ENCODE assay signal across 33 cellular contexts in the genomic region with DNA sequence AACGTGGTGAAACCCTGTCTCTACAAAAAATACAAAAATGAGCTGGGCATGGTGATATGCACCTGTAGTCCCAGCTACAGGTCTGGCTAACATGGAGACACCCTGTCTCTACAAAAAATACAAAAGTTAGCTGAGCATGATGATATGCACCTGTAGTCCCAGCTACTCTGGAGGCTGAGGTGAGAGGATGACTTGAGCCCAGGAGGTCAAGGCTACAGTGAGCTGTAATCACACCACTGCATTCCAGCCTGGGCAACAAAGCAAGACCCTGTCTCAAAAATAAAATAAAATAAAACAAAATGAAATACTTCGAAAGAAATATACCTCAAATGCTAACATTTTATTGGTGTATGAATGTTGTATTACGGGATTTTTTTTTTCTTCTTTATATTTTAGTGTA.
"Had no signal": no experiment of that assay in that cellular context is flagged by ENCODE, and none has a peak within 500 bp of the region (broad histone marks: within the 10 kb centered on the region; RNA-seq: fewer than 3 reads in every experiment).

No MANE protein-coding gene starts in this region.

- H3K9me3 ChIP-seq: ascending aorta had no signal

- H3K36me3 Mint-ChIP-seq: activated CD8-positive, alpha-beta memory T cell treated with anti-CD3 and anti-CD28 coated beads, Interleukin-2, amount 10 ng/mL, durations not matched to agents 7 days and 5 days; activated naive CD4-positive, alpha-beta T cell treated with anti-CD3 and anti-CD28 coated beads, Interleukin-2, amount 50 U/mL, for 24 hours; brain had no signal

- ATAC-seq: activated CD8-positive, alpha-beta memory T cell treated with anti-CD3 and anti-CD28 coated beads, Interleukin-2, amount 10 ng/mL, durations not matched to agents 7 days and 5 days; activated CD8-positive, alpha-beta T cell treated with anti-CD3 and anti-CD28 coated beads, Interleukin-2, amount 10 ng/mL, durations not matched to agents 7 days and 5 days; activated naive CD8-positive, alpha-beta T cell treated with anti-CD3 and anti-CD28 coated beads, Interleukin-2, amount 50 U/mL, for 24 hours had no signal

- H3K4me3 Mint-ChIP-seq: activated B cell treated with CpG ODN at 0.5 μM for 24 hours had no signal

- H3K27ac ChIP-seq: cardiac muscle cell had no signal

- H3K27me3 ChIP-seq: ascending aorta, cardiac muscle cell had no signal

- H3K27ac Mint-ChIP-seq: activated B cell treated with CpG ODN at 0.5 μM for 24 hours; activated CD8-positive, alpha-beta memory T cell treated with anti-CD3 and anti-CD28 coated beads, Interleukin-2, amount 10 ng/mL, durations not matched to agents 7 days and 5 days; activated CD8-positive, alpha-beta T cell treated with anti-CD3 and anti-CD28 coated beads, Interleukin-2, amount 10 ng/mL, durations not matched to agents 7 days and 5 days; activated naive CD4-positive, alpha-beta T cell treated with anti-CD3 and anti-CD28 coated beads, Interleukin-2, amount 10 ng/mL, durations not matched to agents 7 days and 5 days; activated naive CD4-positive, alpha-beta T cell treated with anti-CD3 and anti-CD28 coated beads, Interleukin-2, amount 50 U/mL, for 24 hours; activated naive CD8-positive, alpha-beta T cell; activated naive CD8-positive, alpha-beta T cell treated with anti-CD3 and anti-CD28 coated beads, Interleukin-2, amount 50 U/mL, for 24 hours; activated T-cell treated with anti-CD3 and anti-CD28 coated beads, Interleukin-2, amount 50 U/mL, for 24 hours; activated T-helper 2 cell treated with anti-CD3 and anti-CD28 coated beads, Interferon-gamma antibody, Interleukin-2, Interleukin-4, amounts not matched to agents 10 μg/mL and 5 μg/mL and 100 μg/mL, durations not matched to agents 14 hours and 24 hours and 36 hours had no signal

- H3K9me3 Mint-ChIP-seq: activated B cell treated with CpG ODN at 0.5 μM for 24 hours; activated CD4-positive, alpha-beta memory T cell treated with anti-CD3 and anti-CD28 coated beads, Interleukin-2, amount 10 ng/mL, durations not matched to agents 7 days and 5 days; activated naive CD4-positive, alpha-beta T cell treated with anti-CD3 and anti-CD28 coated beads, Interleukin-2, amount 10 ng/mL, durations not matched to agents 7 days and 5 days; activated naive CD4-positive, alpha-beta T cell treated with anti-CD3 and anti-CD28 coated beads, Interleukin-2, amount 50 U/mL, for 24 hours; activated naive CD8-positive, alpha-beta T cell treated with anti-CD3 and anti-CD28 coated beads, Interleukin-2, amount 10 ng/mL, durations not matched to agents 7 days and 5 days; activated naive CD8-positive, alpha-beta T cell treated with anti-CD3 and anti-CD28 coated beads, Interleukin-2, amount 50 U/mL, for 24 hours; activated T-cell treated with anti-CD3 and anti-CD28 coated beads, Interleukin-2, amount 50 U/mL, for 24 hours; activated T-helper 2 cell treated with anti-CD3 and anti-CD28 coated beads, Interferon-gamma antibody, Interleukin-2, Interleukin-4, amounts not matched to agents 10 μg/mL and 5 μg/mL and 100 μg/mL, durations not matched to agents 14 hours and 24 hours and 36 hours; T-helper 1 cell treated with Interleukin-12 subunit alpha and Interleukin-12 subunit beta and Interleukin-4 antibody, amounts not matched to agents 30 μg/mL and 1 μg/mL, for 36 hours; T-helper 2 cell treated with Interferon-gamma antibody and Interleukin-4, amounts not matched to agents 5 μg/mL and 100 μg/mL, for 36 hours had no signal

- H3K36me3 ChIP-seq: ascending aorta, cardiac muscle cell had no signal

- DNase-seq: activated B cell treated with CpG ODN at 0.5 μM for 24 hours; activated CD4-positive, alpha-beta memory T cell treated with anti-CD3 and anti-CD28 coated beads, Interleukin-2, amount 10 ng/mL, durations not matched to agents 7 days and 5 days; activated CD4-positive, alpha-beta T cell treated with anti-CD3 and anti-CD28 coated beads for 48 hours; activated CD4-positive, alpha-beta T cell treated with anti-CD3 and anti-CD28 coated beads, Interleukin-2, amount 10 ng/mL, durations not matched to agents 7 days and 5 days; activated CD4-positive, alpha-beta T cell treated with anti-CD3 and anti-CD28 coated beads, Interleukin-2, amount 50 U/mL, for 48 hours; activated CD4-positive, CD25-positive, alpha-beta regulatory T cell treated with anti-CD3 and anti-CD28 coated beads, Interleukin-2, amount 50 U/mL, for 72 hours; activated CD8-positive, alpha-beta memory T cell treated with anti-CD3 and anti-CD28 coated beads for 24 hours; activated CD8-positive, alpha-beta memory T cell treated with anti-CD3 and anti-CD28 coated beads, Interleukin-2, amount 10 ng/mL, durations not matched to agents 7 days and 5 days; activated CD8-positive, alpha-beta memory T cell treated with anti-CD3 and anti-CD28 coated beads, Interleukin-2, amount 50 U/mL, for 48 hours; activated CD8-positive, alpha-beta T cell treated with anti-CD3 and anti-CD28 coated beads, Interleukin-2, amount 10 ng/mL, durations not matched to agents 7 days and 5 days; activated effector memory CD4-positive, alpha-beta T cell treated with Interleukin-2 at 50 U/mL for 16 hours; activated gamma-delta T cell; activated naive CD4-positive, alpha-beta T cell treated with anti-CD3 and anti-CD28 coated beads, Interleukin-2, amount 10 ng/mL, durations not matched to agents 7 days and 5 days; activated naive CD4-positive, alpha-beta T cell treated with Interleukin-2 at 50 U/mL for 16 hours; activated naive CD8-positive, alpha-beta T cell treated with anti-CD3 and anti-CD28 coated beads, Interleukin-2, amount 10 ng/mL, durations not matched to agents 7 days and 5 days; activated naive CD8-positive, alpha-beta T cell treated with anti-CD3 and anti-CD28 coated beads, Interleukin-2, amount 50 U/mL, for 24 hours; activated T-cell treated with anti-CD3 and anti-CD28 coated beads, Interleukin-2, amount 50 U/mL, for 24 hours; activated T-cell treated with anti-CD3 and anti-CD28 coated beads, Interleukin-2, amount 50 U/mL, for 48 hours; amygdala; anterior cingulate cortex; central memory CD4-positive, alpha-beta T cell; SW 1271; T-helper 1 cell; T-helper 2 cell; T-helper 9 cell had no signal

- H3K4me3 ChIP-seq: cardiac muscle cell had no signal
